Comparison of ENCODE assay signal across 5 cellular contexts in the genomic region with DNA sequence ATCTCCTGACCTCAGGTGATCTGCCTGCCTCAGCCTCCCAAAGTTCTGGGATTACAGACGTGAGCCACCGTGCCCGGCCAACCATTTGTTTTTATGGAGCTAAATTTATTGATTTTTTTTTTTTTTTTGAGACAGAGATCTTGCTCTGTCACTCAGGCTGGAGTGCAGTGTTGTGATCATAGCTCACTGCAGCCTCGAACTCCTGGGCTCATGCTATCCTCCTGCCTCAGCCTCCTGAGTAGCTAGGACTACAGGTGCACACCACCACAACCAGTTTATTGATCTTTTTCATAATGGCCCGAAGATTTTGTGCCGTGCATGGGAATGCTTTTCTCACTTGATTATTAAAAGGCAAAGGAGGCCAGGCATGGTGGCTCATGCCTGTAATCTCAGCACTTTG. TPM values are rescaled to one million over a fixed set of nuclear protein-coding genes. Genes with fewer than 3 reads are reported as not detected.
"Had no signal": no experiment of that assay in that cellular context is flagged by ENCODE, and none has a peak within 500 bp of the region (broad histone marks: within the 10 kb centered on the region; RNA-seq: fewer than 3 reads in every experiment).

No MANE protein-coding gene starts in this region.

RNA-seq across cellular contexts. Expression of gene SLC12A5, which starts 40.2 kb away (rescaled TPM):
- total RNA-seq: subcutaneous adipose tissue, thoracic aorta, transverse colon, ureter, vagina had no signal
